Comparison of ENCODE assay signal across 26 cellular contexts in the genomic region with DNA sequence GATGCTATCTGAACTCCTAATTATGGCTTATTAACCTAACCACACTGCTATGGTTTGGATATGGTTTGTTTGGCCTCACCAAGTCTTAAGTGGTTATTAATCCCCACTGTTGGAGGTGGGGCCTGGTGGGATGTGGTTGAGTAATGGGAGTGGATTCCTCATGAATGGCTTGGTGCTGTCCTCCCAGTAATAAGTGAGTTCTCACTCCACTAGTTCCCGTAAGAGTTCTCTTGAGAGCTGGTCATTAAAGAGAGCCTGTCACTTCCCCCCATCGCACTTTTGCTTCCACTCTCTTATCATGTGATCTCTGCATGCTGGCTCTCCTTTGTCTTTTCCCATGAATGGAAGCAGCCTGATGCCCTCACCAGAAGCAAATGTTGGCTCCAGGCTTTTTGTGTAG.
A peak's percentile ranks its signal among the peaks of the same experiment; 100 is the strongest.
DNase-seq lines count a peak whose midpoint lies in the region; ATAC-seq and TF ChIP-seq lines count a peak whose summit lies in the region.
"Had no signal": no experiment of that assay in that cellular context is flagged by ENCODE, and none has a peak within 500 bp of the region (broad histone marks: within the 10 kb centered on the region; RNA-seq: fewer than 3 reads in every experiment).

No MANE protein-coding gene starts in this region.

- no peak overlapping the region for H3K4me3 ChIP-seq in adrenal gland
- H3K4me3 ChIP-seq: mucosa of descending colon, Peyer's patch, prostate gland, SK-N-MC had no signal

- H3K27me3 ChIP-seq in adrenal gland, result no peaks in the 10 kb centered on the region
- H3K27me3 ChIP-seq: foreskin keratinocyte, Peyer's patch had no signal

- intact Hi-C loops in adrenal gland (cut with DNase I), result no loop called here

- H3K27ac ChIP-seq in adrenal gland, result no peak overlapping the region
- H3K27ac ChIP-seq: epithelial cell of prostate, foreskin keratinocyte, Peyer's patch, prostate gland, SK-N-MC had no signal

- CTCF ChIA-PET in T-cell (lab: Charles Lee), result no interaction called here
- CTCF ChIA-PET in activated CD4-positive, alpha-beta T cell treated with anti-CD3 and anti-CD28 coated beads, Interleukin-2, amount 10 ng/mL, durations not matched to agents 7 days and 5 days (lab: Charles Lee), result no interaction called here

- H3K36me3 Mint-ChIP-seq in T-cell, result no peaks in the 10 kb centered on the region
- H3K36me3 Mint-ChIP-seq in activated CD4-positive, alpha-beta T cell treated with anti-CD3 and anti-CD28 coated beads, Interleukin-2, amount 10 ng/mL, durations not matched to agents 7 days and 5 days (ENCODE audit: low read depth), result peaks cover 5% of the 10 kb centered on the region

- peaks cover 10 to 11% (median 10%) of the 10 kb centered on the region in 3 donors for H3K4me1 Mint-ChIP-seq in T-cell
- H3K4me1 Mint-ChIP-seq in activated CD4-positive, alpha-beta T cell treated with anti-CD3 and anti-CD28 coated beads, Interleukin-2, amount 10 ng/mL, durations not matched to agents 7 days and 5 days, result peaks cover 5% of the 10 kb centered on the region
- H3K4me1 Mint-ChIP-seq: neural crest cell had no signal

- ATAC-seq in T-cell (replicated peaks in 1 of 4) (no peak), esophagus mucosa (no peak)
- ATAC-seq: foreskin keratinocyte, HCT116, mucosa of descending colon had no signal

- no peaks in the 10 kb centered on the region for H3K4me1 ChIP-seq in adrenal gland (replicated peaks in 1 of 2)
- H3K4me1 ChIP-seq: foreskin keratinocyte, Peyer's patch, prostate gland had no signal

- no peaks in the 10 kb centered on the region for H3K27me3 Mint-ChIP-seq in T-cell
- no peaks in the 10 kb centered on the region for H3K27me3 Mint-ChIP-seq in activated CD4-positive, alpha-beta T cell treated with anti-CD3 and anti-CD28 coated beads, Interleukin-2, amount 10 ng/mL, durations not matched to agents 7 days and 5 days
- H3K27me3 Mint-ChIP-seq: activated CD4-positive, alpha-beta memory T cell treated with anti-CD3 and anti-CD28 coated beads, Interleukin-2, amount 10 ng/mL, durations not matched to agents 7 days and 5 days; CD4-positive, alpha-beta T cell; central memory CD8-positive, alpha-beta T cell had no signal

- DNase-seq in Daoy (ENCODE audit: low read depth) (peak; percentile 27), M059J (ENCODE audit: low read depth) (peak; percentile 4), T-cell (no peak), left kidney (ENCODE audit: low read depth, low spot score) (peak; percentile 1), NCI-H187 (lab: John Stamatoyannopoulos, UW) (no peak), adrenal gland (no peak)
- DNase-seq in activated CD4-positive, alpha-beta T cell treated with anti-CD3 and anti-CD28 coated beads, Interleukin-2, amount 10 ng/mL, durations not matched to agents 7 days and 5 days, result no peak
- DNase-seq: activated CD4-positive, alpha-beta memory T cell treated with anti-CD3 and anti-CD28 coated beads, Interleukin-2, amount 10 ng/mL, durations not matched to agents 7 days and 5 days; activated CD4-positive, CD25-positive, alpha-beta regulatory T cell; activated T-cell treated with anti-CD3 and anti-CD28 coated beads, Interleukin-2, amount 50 U/mL, for 1 hour; amygdala; CD4-positive, alpha-beta T cell; hippocampal formation; kidney glomerular epithelial cell; mucosa of descending colon; NCI-H1105 treated with DMSO at 0.1 percent for 48 hours; Peyer's patch; stimulated activated naive CD4-positive, alpha-beta T cell had no signal

- peaks cover 11 to 19% (median 13%) of the 10 kb centered on the region in 3 donors for H3K9me3 Mint-ChIP-seq in T-cell
- peaks cover 9% of the 10 kb centered on the region for H3K9me3 Mint-ChIP-seq in activated CD4-positive, alpha-beta T cell treated with anti-CD3 and anti-CD28 coated beads, Interleukin-2, amount 10 ng/mL, durations not matched to agents 7 days and 5 days
- H3K9me3 Mint-ChIP-seq: neural crest cell had no signal

- no peak for TF ChIP-seq CTCF in adrenal gland (IDR thresholded peaks at IDR 0.05)

- no peak for TF ChIP-seq POLR2A in adrenal gland (IDR thresholded peaks at IDR 0.05)

- H3K36me3 ChIP-seq in adrenal gland (replicated peaks in 1 of 2), result no peaks in the 10 kb centered on the region
- H3K36me3 ChIP-seq: Peyer's patch, prostate gland had no signal

- POLR2A ChIA-PET in T-cell (lab: Charles Lee), result no interaction called here
- POLR2A ChIA-PET in activated CD4-positive, alpha-beta T cell treated with anti-CD3 and anti-CD28 coated beads, Interleukin-2, amount 10 ng/mL, durations not matched to agents 7 days and 5 days (lab: Charles Lee), result no interaction called here

- peak overlapping the region; percentile 13 to 49 for H3K27ac Mint-ChIP-seq in T-cell
- H3K27ac Mint-ChIP-seq in activated CD4-positive, alpha-beta T cell treated with anti-CD3 and anti-CD28 coated beads, Interleukin-2, amount 10 ng/mL, durations not matched to agents 7 days and 5 days, result no peak overlapping the region
- H3K27ac Mint-ChIP-seq: activated CD4-positive, alpha-beta memory T cell treated with anti-CD3 and anti-CD28 coated beads, Interleukin-2, amount 10 ng/mL, durations not matched to agents 7 days and 5 days had no signal

- H3K9me3 ChIP-seq in adrenal gland (replicated peaks in 1 of 3), result no peaks in the 10 kb centered on the region
- H3K9me3 ChIP-seq: prostate gland had no signal

- no peak overlapping the region for H3K4me3 Mint-ChIP-seq in T-cell
- no peak overlapping the region for H3K4me3 Mint-ChIP-seq in activated CD4-positive, alpha-beta T cell treated with anti-CD3 and anti-CD28 coated beads, Interleukin-2, amount 10 ng/mL, durations not matched to agents 7 days and 5 days
- H3K4me3 Mint-ChIP-seq: activated CD4-positive, alpha-beta memory T cell treated with anti-CD3 and anti-CD28 coated beads, Interleukin-2, amount 10 ng/mL, durations not matched to agents 7 days and 5 days; CD4-positive, alpha-beta T cell; central memory CD8-positive, alpha-beta T cell; neural crest cell had no signal

- 56 to 63% (median 59%) methylated on average over 2 of the region's 2 CpGs for WGBS in adrenal gland, 4 donors

Comparison
In these comparisons a context has a peak if more than half of its experiments do, and no peak if none do; other contexts are left out.
1. DNase-seq: peak in Daoy (single experiment), M059J (single experiment) and left kidney (single experiment); none in T-cell (0 of 34), activated CD4-positive, alpha-beta T cell treated with anti-CD3 and anti-CD28 coated beads, Interleukin-2, amount 10 ng/mL, durations not matched to agents 7 days and 5 days (single experiment), NCI-H187 (0 of 2) and adrenal gland (0 of 7).